In genomic region chr6:26568601-26569432, GRCh38 we compare ENCODE assay signal across 8 cellular contexts. TPM values are rescaled to one million over a fixed set of nuclear protein-coding genes. Genes with fewer than 3 reads are reported as not detected.
DNase-seq lines count a peak whose midpoint lies in the region; ATAC-seq and TF ChIP-seq lines count a peak whose summit lies in the region.

No MANE protein-coding gene starts in this region.

- POLR2A ChIA-PET in WTC11 (lab: Charles Lee), result no interaction called here

- peak; percentile 76 for TF ChIP-seq CTCF in 22Rv1 (IDR thresholded peaks at IDR 0.05)
- TF ChIP-seq CTCF in WTC11 (IDR thresholded peaks at IDR 0.05), result no peak

- H3K27me3 Mint-ChIP-seq in WTC11 (ENCODE audit: low read depth), result peaks cover 4% of the 10 kb centered on the region
- peaks cover 10% of the 10 kb centered on the region for H3K27me3 Mint-ChIP-seq in central memory CD8-positive, alpha-beta T cell

- H3K27ac Mint-ChIP-seq in WTC11, result peak overlapping the region; percentile 58
- peak overlapping the region; percentile 100 for H3K27ac Mint-ChIP-seq in central memory CD8-positive, alpha-beta T cell (ENCODE audit: low read depth)

- peak overlapping the region; percentile 97 for H3K4me3 Mint-ChIP-seq in WTC11
- H3K4me3 Mint-ChIP-seq in central memory CD8-positive, alpha-beta T cell, result peak overlapping the region; percentile 100

- peak; percentile 45 for ATAC-seq in GM18519 (IDR thresholded peaks at IDR 0.05; ENCODE audit: low FRiP score, unreplicated experiment)
- peak; percentile 79 for ATAC-seq in HG03175 (IDR thresholded peaks at IDR 0.05; ENCODE audit: unreplicated experiment)
- ATAC-seq in WTC11, result peak; percentile 31
- ATAC-seq in central memory CD8-positive, alpha-beta T cell (replicated peaks; ENCODE audit: extremely low read depth, poor library complexity, severe bottlenecking), result peak; percentile 82

- peak overlapping the region; percentile 91 for H3K27ac ChIP-seq in 22Rv1

- no peaks in the 10 kb centered on the region for H3K9me3 Mint-ChIP-seq in WTC11
- H3K9me3 Mint-ChIP-seq in central memory CD8-positive, alpha-beta T cell, result peaks cover 6% of the 10 kb centered on the region

- peaks cover 9% of the 10 kb centered on the region; the same call in 1 of the 2 replicates for H3K4me1 Mint-ChIP-seq in WTC11
- peaks cover 23% of the 10 kb centered on the region for H3K4me1 Mint-ChIP-seq in central memory CD8-positive, alpha-beta T cell

- DNase-seq in NCI-H226 (peak; percentile 71), WTC11 (ENCODE audit: low spot score) (peak; percentile 98), islet precursor cell (peak; percentile 96)
- peak; percentile 98 to 100 for DNase-seq in central memory CD8-positive, alpha-beta T cell (ENCODE audit: low spot score in 2 of 2)
- DNase-seq in stimulated activated CD4-positive, alpha-beta T cell treated with anti-CD3 and anti-CD28 coated beads, Interleukin-12 subunit alpha, Interleukin-12 subunit beta, amount 100 ng/mL, for 48 hours (ENCODE audit: low read depth in 2 of 3, low spot score in 1 of 3), result peak; percentile 88 to 100 (median 98)

- CTCF ChIA-PET in WTC11 (lab: Charles Lee), result interaction anchor here (0.7 to 3.4 kb wide), 8 partner anchors 12 to 249 kb away, joined by 3 to 21 read pairs (median 4); partner anchors contain the start of gene HMGN4

- H3K36me3 Mint-ChIP-seq in WTC11, result peaks cover 3% of the 10 kb centered on the region; the same call in 1 of the 2 replicates
- H3K36me3 Mint-ChIP-seq in central memory CD8-positive, alpha-beta T cell (ENCODE audit: insufficient read depth), result peaks cover 47% of the 10 kb centered on the region

TF ChIP-seq in WTC11, 78 proteins besides CTCF, POLR2A, EP300 and RAD21 (continues in another document):
- TF ChIP-seq, protein P1, sequence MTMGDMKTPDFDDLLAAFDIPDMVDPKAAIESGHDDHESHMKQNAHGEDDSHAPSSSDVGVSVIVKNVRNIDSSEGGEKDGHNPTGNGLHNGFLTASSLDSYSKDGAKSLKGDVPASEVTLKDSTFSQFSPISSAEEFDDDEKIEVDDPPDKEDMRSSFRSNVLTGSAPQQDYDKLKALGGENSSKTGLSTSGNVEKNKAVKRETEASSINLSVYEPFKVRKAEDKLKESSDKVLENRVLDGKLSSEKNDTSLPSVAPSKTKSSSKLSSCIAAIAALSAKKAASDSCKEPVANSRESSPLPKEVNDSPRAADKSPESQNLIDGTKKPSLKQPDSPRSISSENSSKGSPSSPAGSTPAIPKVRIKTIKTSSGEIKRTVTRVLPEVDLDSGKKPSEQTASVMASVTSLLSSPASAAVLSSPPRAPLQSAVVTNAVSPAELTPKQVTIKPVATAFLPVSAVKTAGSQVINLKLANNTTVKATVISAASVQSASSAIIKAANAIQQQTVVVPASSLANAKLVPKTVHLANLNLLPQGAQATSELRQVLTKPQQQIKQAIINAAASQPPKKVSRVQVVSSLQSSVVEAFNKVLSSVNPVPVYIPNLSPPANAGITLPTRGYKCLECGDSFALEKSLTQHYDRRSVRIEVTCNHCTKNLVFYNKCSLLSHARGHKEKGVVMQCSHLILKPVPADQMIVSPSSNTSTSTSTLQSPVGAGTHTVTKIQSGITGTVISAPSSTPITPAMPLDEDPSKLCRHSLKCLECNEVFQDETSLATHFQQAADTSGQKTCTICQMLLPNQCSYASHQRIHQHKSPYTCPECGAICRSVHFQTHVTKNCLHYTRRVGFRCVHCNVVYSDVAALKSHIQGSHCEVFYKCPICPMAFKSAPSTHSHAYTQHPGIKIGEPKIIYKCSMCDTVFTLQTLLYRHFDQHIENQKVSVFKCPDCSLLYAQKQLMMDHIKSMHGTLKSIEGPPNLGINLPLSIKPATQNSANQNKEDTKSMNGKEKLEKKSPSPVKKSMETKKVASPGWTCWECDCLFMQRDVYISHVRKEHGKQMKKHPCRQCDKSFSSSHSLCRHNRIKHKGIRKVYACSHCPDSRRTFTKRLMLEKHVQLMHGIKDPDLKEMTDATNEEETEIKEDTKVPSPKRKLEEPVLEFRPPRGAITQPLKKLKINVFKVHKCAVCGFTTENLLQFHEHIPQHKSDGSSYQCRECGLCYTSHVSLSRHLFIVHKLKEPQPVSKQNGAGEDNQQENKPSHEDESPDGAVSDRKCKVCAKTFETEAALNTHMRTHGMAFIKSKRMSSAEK (CRISPR knock-in tag; IDR thresholded peaks at IDR 0.05; ENCODE audit: borderline replicate concordance), result no peak
- no peak for TF ChIP-seq MYBL2 (CRISPR knock-in tag; IDR thresholded peaks at IDR 0.05)
- no peak for TF ChIP-seq SOX15 (CRISPR knock-in tag; IDR thresholded peaks at IDR 0.05)
- no peak for TF ChIP-seq NR3C1 (CRISPR knock-in tag; conservative IDR thresholded peaks at IDR 0.05; ENCODE audit: low read depth)
- no peak for TF ChIP-seq EMX1 (CRISPR knock-in tag; IDR thresholded peaks at IDR 0.05)
- TF ChIP-seq HMGXB4 (CRISPR knock-in tag; IDR thresholded peaks at IDR 0.05), result peak; percentile 81
- no peak for TF ChIP-seq TCF7 (CRISPR knock-in tag; IDR thresholded peaks at IDR 0.05; ENCODE audit: low read depth)
- no peak for TF ChIP-seq PRRX2 (CRISPR knock-in tag; IDR thresholded peaks at IDR 0.05)
- no peak for TF ChIP-seq MXD4 (CRISPR knock-in tag; IDR thresholded peaks at IDR 0.05; ENCODE audit: borderline replicate concordance)
- TF ChIP-seq, protein P2, sequence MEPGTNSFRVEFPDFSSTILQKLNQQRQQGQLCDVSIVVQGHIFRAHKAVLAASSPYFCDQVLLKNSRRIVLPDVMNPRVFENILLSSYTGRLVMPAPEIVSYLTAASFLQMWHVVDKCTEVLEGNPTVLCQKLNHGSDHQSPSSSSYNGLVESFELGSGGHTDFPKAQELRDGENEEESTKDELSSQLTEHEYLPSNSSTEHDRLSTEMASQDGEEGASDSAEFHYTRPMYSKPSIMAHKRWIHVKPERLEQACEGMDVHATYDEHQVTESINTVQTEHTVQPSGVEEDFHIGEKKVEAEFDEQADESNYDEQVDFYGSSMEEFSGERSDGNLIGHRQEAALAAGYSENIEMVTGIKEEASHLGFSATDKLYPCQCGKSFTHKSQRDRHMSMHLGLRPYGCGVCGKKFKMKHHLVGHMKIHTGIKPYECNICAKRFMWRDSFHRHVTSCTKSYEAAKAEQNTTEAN (CRISPR knock-in tag; IDR thresholded peaks at IDR 0.05), result no peak
- no peak for TF ChIP-seq ATF6 (CRISPR knock-in tag; IDR thresholded peaks at IDR 0.05)
- TF ChIP-seq OVOL2 (CRISPR knock-in tag; IDR thresholded peaks at IDR 0.05; ENCODE audit: borderline replicate concordance), result no peak
- no peak for TF ChIP-seq AR (CRISPR knock-in tag; IDR thresholded peaks at IDR 0.05)
- TF ChIP-seq ATF3 (CRISPR knock-in tag; conservative IDR thresholded peaks at IDR 0.05), result no peak
- no peak for TF ChIP-seq NFYB (CRISPR knock-in tag; conservative IDR thresholded peaks at IDR 0.05; ENCODE audit: low read depth)

RNA-seq across cellular contexts. Expression of gene ABT1, which starts 27.9 kb away (rescaled TPM):
- 21.0 to 22.1 TPM (median 21.6 TPM) in 3 replicates for total RNA-seq in WTC11 (2021)

RNA-seq across cellular contexts. Expression of gene HMGN4, which starts 30.7 kb away (rescaled TPM):
- total RNA-seq in WTC11 (2021), result 57.1 to 67.4 TPM (median 57.6 TPM) in 3 replicates

Comparison
In these comparisons a context has a peak if more than half of its experiments do, and no peak if none do; other contexts are left out.
1. Peak in every context shown above with its lines: DNase-seq, ATAC-seq and H3K27ac ChIP-seq.
2. ATAC-seq: peak in every context shown above with its lines; median percentile 82 in central memory CD8-positive, alpha-beta T cell; 79 in HG03175; 45 in GM18519; 31 in WTC11.